In genomic region chrX:154458116-154458953, GRCh38 we compare ENCODE assay signal across 8 cellular contexts. TPM values are rescaled to one million over a fixed set of nuclear protein-coding genes. Genes with fewer than 3 reads are reported as not detected.
DNase-seq lines count a peak whose midpoint lies in the region; ATAC-seq and TF ChIP-seq lines count a peak whose summit lies in the region.

PLXNA3 (plus strand) TSS chrX:154458281; CDS start chrX:154460184, 1,903 bp downstream.

- TF ChIP-seq CTCF in GM13976 (IDR thresholded peaks at IDR 0.05; ENCODE audit: borderline replicate concordance, control extremely low read depth, extremely low read depth, insufficient read depth, missing control alignments) (no peak), OCI-LY3 (IDR thresholded peaks at IDR 0.05; ENCODE audit: low read depth, low read length) (no peak), type B pancreatic cell (conservative IDR thresholded peaks at IDR 0.05) (no peak)

- H3K4me3 ChIP-seq in OCI-LY3 (ENCODE audit: low read length), result peak within 1 kb of the TSS; percentile 82

- DNase-seq in GM13976 (ENCODE audit: low spot score), result peak; percentile 80
- peak; percentile 49 for DNase-seq in activated T-helper 9 cell treated with anti-CD3 and anti-CD28 coated beads, Interleukin-2, amount 50 U/mL, for 16 hours (ENCODE audit: low read depth)
- peak; percentile 66 for DNase-seq in germinal center (ENCODE audit: low spot score)
- DNase-seq in nucleus accumbens (lab: John Stamatoyannopoulos, UW), result peak in 31 of 56 donors; percentile 3 to 70 (median 33)
- DNase-seq in type B pancreatic cell (ENCODE audit: extremely low spot score, unreplicated experiment), result no peak

- H3K9me3 ChIP-seq in OCI-LY3 (ENCODE audit: insufficient read depth, low read length), result no peaks in the 10 kb centered on the region

- peak within 1 kb of the TSS; percentile 71 for H2AFZ ChIP-seq in OCI-LY3 (ENCODE audit: low read depth, low read length)

- peaks cover 14% of the 10 kb centered on the region; the same call in 1 of the 2 replicates for H3K79me2 ChIP-seq in OCI-LY3 (ENCODE audit: low read length)

- peak within 1 kb of the TSS; percentile 97 for H3K27ac Mint-ChIP-seq in type B pancreatic cell

- peaks cover 4% of the 10 kb centered on the region for H3K9me3 Mint-ChIP-seq in type B pancreatic cell

- no peaks in the 10 kb centered on the region for H3K27me3 ChIP-seq in OCI-LY3 (ENCODE audit: low read depth, low read length)

- H3K27me3 Mint-ChIP-seq in type B pancreatic cell, result no peaks in the 10 kb centered on the region

- in situ Hi-C loops in GM13976 (cut with MboI; ENCODE audit: low sequenced_read_pairs, unreplicated experiment), result no loop called here

- ATAC-seq in HG02571 (IDR thresholded peaks at IDR 0.05; ENCODE audit: unreplicated experiment) (peak; percentile 57), HG03095 (IDR thresholded peaks at IDR 0.05; ENCODE audit: unreplicated experiment) (no peak)

- H4K20me1 ChIP-seq in OCI-LY3 (ENCODE audit: insufficient read depth, low read length), result peaks cover 5% of the 10 kb centered on the region; the same call in 1 of the 2 replicates

- H3K4me2 ChIP-seq in OCI-LY3 (ENCODE audit: low read length), result peak within 1 kb of the TSS; percentile 88

- H3K4me3 Mint-ChIP-seq in type B pancreatic cell, result peak within 1 kb of the TSS; percentile 90

- H3K4me1 Mint-ChIP-seq in type B pancreatic cell (ENCODE audit: unreplicated experiment), result no peaks in the 10 kb centered on the region

- no peak within 1 kb of the TSS; the same call in 1 of the 2 replicates for H3K27ac ChIP-seq in OCI-LY3 (ENCODE audit: low read length)

- H3K4me1 ChIP-seq in OCI-LY3 (ENCODE audit: low read length), result peaks cover 9% of the 10 kb centered on the region

- H3K36me3 ChIP-seq in OCI-LY3 (replicated peaks; ENCODE audit: low read depth, low read length), result no peaks in the 10 kb centered on the region

- peaks cover 5% of the 10 kb centered on the region for H3K36me3 Mint-ChIP-seq in type B pancreatic cell

- peak within 1 kb of the TSS; percentile 80 for H3K9ac ChIP-seq in OCI-LY3 (ENCODE audit: low read length)

RNA-seq across cellular contexts. Expression of gene PLXNA3, which starts in this region (rescaled TPM):
- 62.9 and 85.1 TPM in 2 replicates for total RNA-seq in type B pancreatic cell (ENCODE audit: low replicate concordance)
